8 cellular contexts compared by ENCODE assay signal in the genomic region with DNA sequence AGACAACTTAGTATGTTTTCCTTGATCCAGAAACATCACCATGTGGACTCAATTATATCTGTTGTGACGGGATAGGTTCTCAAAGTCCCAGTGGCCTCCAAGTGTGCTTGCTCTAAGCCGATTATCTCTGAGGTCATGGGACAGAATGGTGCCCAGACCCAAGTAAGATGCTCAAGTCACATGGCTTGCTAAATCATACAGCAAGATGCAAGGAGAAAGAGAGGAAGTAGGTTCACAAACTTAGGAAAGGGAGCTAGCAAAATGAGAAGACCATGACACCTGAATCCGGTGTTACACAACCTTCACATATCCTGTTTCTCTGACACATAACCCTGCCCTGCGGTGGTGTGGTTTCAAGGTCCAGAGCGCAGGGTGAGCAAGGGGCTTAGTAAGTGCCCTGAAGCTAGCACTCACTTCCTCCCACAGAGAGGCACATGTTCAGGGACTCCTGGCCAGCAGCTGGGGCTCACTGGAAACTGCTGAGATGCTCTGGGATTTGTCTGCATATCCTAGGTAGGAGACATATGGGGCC.
DNase-seq lines count a peak whose midpoint lies in the region; ATAC-seq and TF ChIP-seq lines count a peak whose summit lies in the region.

No MANE protein-coding gene starts in this region.

- intact Hi-C loops in activated T-helper 2 cell treated with anti-CD3 and anti-CD28 coated beads, Interferon-gamma antibody, Interleukin-2, Interleukin-4, amounts not matched to agents 10 μg/mL and 5 μg/mL and 100 μg/mL, durations not matched to agents 14 hours and 24 hours and 36 hours (cut with micrococcal nuclease) = no loop called here
- intact Hi-C loops in lower leg skin (cut with DNase I; ENCODE audit: low total_unique reads) = no loop called here

- TF ChIP-seq POLR2A in GM18505 (IDR thresholded peaks at IDR 0.05; ENCODE audit: borderline replicate concordance, extremely low read depth, insufficient read depth, insufficient read length) (no peak), lower leg skin (IDR thresholded peaks at IDR 0.05) (no peak)

- no peaks in the 10 kb centered on the region for H3K27me3 Mint-ChIP-seq in activated T-helper 2 cell treated with anti-CD3 and anti-CD28 coated beads, Interferon-gamma antibody, Interleukin-2, Interleukin-4, amounts not matched to agents 10 μg/mL and 5 μg/mL and 100 μg/mL, durations not matched to agents 14 hours and 24 hours and 36 hours (ENCODE audit: low read depth)

- H3K4me3 ChIP-seq in lower leg skin (ENCODE audit: low read depth, poor library complexity, severe bottlenecking) = no peak overlapping the region

- H3K27ac Mint-ChIP-seq in activated T-helper 2 cell treated with anti-CD3 and anti-CD28 coated beads, Interferon-gamma antibody, Interleukin-2, Interleukin-4, amounts not matched to agents 10 μg/mL and 5 μg/mL and 100 μg/mL, durations not matched to agents 14 hours and 24 hours and 36 hours = no peak overlapping the region

- H3K4me1 Mint-ChIP-seq in activated T-helper 2 cell treated with anti-CD3 and anti-CD28 coated beads, Interferon-gamma antibody, Interleukin-2, Interleukin-4, amounts not matched to agents 10 μg/mL and 5 μg/mL and 100 μg/mL, durations not matched to agents 14 hours and 24 hours and 36 hours (ENCODE audit: low read depth) = no peaks in the 10 kb centered on the region

- H3K9me3 Mint-ChIP-seq in activated T-helper 2 cell treated with anti-CD3 and anti-CD28 coated beads, Interferon-gamma antibody, Interleukin-2, Interleukin-4, amounts not matched to agents 10 μg/mL and 5 μg/mL and 100 μg/mL, durations not matched to agents 14 hours and 24 hours and 36 hours = peaks cover 7% of the 10 kb centered on the region

- H3K27me3 ChIP-seq in foreskin keratinocyte = no peaks in the 10 kb centered on the region

- 44 to 57% methylated on average over 5 of the region's 5 CpGs for WGBS in lower leg skin, 2 donors

- peak overlapping the region; percentile 13 for H3K27ac ChIP-seq in foreskin keratinocyte

- DNase-seq in NOMO-1 (lab: John Stamatoyannopoulos, UW; ENCODE audit: unreplicated experiment in 2 of 2) (peak; percentile 6 to 59), foreskin keratinocyte (peak; percentile 96 to 99), superior temporal gyrus (ENCODE audit: extremely low spot score) (no peak), lower leg skin (ENCODE audit: low spot score in 2 of 2) (no peak)
- no peak for DNase-seq in activated T-helper 2 cell treated with anti-CD3 and anti-CD28 coated beads, Interferon-gamma antibody, Interleukin-2, Interleukin-4, amounts not matched to agents 10 μg/mL and 5 μg/mL and 100 μg/mL, durations not matched to agents 14 hours and 24 hours and 36 hours (ENCODE audit: low spot score)

- no peaks in the 10 kb centered on the region for H3K36me3 Mint-ChIP-seq in activated T-helper 2 cell treated with anti-CD3 and anti-CD28 coated beads, Interferon-gamma antibody, Interleukin-2, Interleukin-4, amounts not matched to agents 10 μg/mL and 5 μg/mL and 100 μg/mL, durations not matched to agents 14 hours and 24 hours and 36 hours (ENCODE audit: low read depth)

- no peak for TF ChIP-seq CTCF in foreskin keratinocyte (conservative IDR thresholded peaks at IDR 0.05)
- TF ChIP-seq CTCF in lower leg skin (IDR thresholded peaks at IDR 0.05) = no peak

- peaks cover 50% of the 10 kb centered on the region for H3K4me1 ChIP-seq in foreskin keratinocyte

- peak; percentile 99 for ATAC-seq in GM18505 (IDR thresholded peaks at IDR 0.05; ENCODE audit: unreplicated experiment)
- peak; percentile 99 for ATAC-seq in HG02852 (IDR thresholded peaks at IDR 0.05; ENCODE audit: unreplicated experiment)
- peak; percentile 100 for ATAC-seq in foreskin keratinocyte
- ATAC-seq in HG02840 (IDR thresholded peaks at IDR 0.05; ENCODE audit: low FRiP score, unreplicated experiment) = no peak

- H3K4me3 Mint-ChIP-seq in activated T-helper 2 cell treated with anti-CD3 and anti-CD28 coated beads, Interferon-gamma antibody, Interleukin-2, Interleukin-4, amounts not matched to agents 10 μg/mL and 5 μg/mL and 100 μg/mL, durations not matched to agents 14 hours and 24 hours and 36 hours (ENCODE audit: low read depth) = no peak overlapping the region

Comparison
In these comparisons a context has a peak if more than half of its experiments do, and no peak if none do; other contexts are left out.
1. DNase-seq: peak in NOMO-1 (2 of 2) and foreskin keratinocyte (2 of 2); none in superior temporal gyrus (single experiment), activated T-helper 2 cell treated with anti-CD3 and anti-CD28 coated beads, Interferon-gamma antibody, Interleukin-2, Interleukin-4, amounts not matched to agents 10 μg/mL and 5 μg/mL and 100 μg/mL, durations not matched to agents 14 hours and 24 hours and 36 hours (single experiment) and lower leg skin (0 of 2).